ENCODE assay signal across 1 cellular context in the genomic region with DNA sequence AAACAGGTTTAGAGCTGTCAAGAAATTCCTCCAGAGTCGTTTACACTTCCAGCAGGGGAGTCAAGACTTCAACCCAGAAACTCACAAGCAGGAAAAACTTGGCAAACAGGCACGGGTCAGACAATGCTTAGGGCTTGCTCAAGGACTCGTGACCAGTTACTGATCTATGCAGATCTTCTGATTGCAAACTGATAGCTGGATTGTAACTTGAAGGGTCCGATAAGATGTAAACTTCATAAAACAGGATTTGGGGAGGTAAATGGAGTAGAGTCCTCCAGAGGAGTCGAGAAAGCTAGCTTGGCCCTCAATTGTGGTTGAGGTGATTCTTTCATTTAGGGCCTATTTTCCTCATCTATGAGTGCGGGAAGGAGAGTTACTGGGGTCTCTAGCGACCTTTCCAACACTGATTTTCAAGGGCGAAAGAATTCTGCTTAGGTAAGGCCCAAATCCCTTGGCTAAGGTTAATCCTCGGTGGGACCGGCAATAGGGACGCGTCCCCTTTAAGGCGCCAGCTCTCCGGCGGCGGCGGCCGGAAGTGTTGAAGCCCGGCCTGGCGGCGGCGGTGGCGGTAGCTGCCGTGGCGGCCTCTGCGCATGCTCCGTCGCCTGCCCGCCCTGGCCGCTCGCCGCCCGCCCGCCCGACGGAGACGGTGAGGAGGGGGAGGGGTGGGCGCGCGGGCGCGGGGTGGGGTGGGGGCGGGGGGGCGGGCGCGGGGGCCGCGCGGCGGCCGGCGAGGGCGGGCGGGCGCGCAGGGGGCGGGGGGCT.
TF ChIP-seq lines count a peak whose summit lies in the region.

A gene with protein sequence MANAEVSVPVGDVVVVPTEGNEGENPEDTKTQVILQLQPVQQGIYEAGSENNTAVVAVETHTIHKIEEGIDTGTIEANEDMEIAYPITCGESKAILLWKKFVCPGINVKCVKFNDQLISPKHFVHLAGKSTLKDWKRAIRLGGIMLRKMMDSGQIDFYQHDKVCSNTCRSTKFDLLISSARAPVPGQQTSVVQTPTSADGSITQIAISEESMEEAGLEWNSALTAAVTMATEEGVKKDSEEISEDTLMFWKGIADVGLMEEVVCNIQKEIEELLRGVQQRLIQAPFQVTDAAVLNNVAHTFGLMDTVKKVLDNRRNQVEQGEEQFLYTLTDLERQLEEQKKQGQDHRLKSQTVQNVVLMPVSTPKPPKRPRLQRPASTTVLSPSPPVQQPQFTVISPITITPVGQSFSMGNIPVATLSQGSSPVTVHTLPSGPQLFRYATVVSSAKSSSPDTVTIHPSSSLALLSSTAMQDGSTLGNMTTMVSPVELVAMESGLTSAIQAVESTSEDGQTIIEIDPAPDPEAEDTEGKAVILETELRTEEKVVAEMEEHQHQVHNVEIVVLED (plus strand): TSS at position 594 of the 765 bp plus-strand sequence. CDS start 14,829 bp downstream, outside the sequence.

TF ChIP-seq in Ishikawa, 13 proteins besides CTCF, POLR2A, EP300 and RAD21 (continued from another document):
- TF ChIP-seq, protein P1, sequence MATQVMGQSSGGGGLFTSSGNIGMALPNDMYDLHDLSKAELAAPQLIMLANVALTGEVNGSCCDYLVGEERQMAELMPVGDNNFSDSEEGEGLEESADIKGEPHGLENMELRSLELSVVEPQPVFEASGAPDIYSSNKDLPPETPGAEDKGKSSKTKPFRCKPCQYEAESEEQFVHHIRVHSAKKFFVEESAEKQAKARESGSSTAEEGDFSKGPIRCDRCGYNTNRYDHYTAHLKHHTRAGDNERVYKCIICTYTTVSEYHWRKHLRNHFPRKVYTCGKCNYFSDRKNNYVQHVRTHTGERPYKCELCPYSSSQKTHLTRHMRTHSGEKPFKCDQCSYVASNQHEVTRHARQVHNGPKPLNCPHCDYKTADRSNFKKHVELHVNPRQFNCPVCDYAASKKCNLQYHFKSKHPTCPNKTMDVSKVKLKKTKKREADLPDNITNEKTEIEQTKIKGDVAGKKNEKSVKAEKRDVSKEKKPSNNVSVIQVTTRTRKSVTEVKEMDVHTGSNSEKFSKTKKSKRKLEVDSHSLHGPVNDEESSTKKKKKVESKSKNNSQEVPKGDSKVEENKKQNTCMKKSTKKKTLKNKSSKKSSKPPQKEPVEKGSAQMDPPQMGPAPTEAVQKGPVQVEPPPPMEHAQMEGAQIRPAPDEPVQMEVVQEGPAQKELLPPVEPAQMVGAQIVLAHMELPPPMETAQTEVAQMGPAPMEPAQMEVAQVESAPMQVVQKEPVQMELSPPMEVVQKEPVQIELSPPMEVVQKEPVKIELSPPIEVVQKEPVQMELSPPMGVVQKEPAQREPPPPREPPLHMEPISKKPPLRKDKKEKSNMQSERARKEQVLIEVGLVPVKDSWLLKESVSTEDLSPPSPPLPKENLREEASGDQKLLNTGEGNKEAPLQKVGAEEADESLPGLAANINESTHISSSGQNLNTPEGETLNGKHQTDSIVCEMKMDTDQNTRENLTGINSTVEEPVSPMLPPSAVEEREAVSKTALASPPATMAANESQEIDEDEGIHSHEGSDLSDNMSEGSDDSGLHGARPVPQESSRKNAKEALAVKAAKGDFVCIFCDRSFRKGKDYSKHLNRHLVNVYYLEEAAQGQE (IDR thresholded peaks at IDR 0.05; ENCODE audit: low read depth) = no peak
- TF ChIP-seq YY1 (IDR thresholded peaks at IDR 0.05; ENCODE audit: low read depth) (no peak), TEAD4 (IDR thresholded peaks at IDR 0.05) (no peak), EGR1 (IDR thresholded peaks at IDR 0.05) (no peak)
